Comparison of ENCODE assay signal across 8 cellular contexts in genomic region chr7:102287465-102288146, GRCh38. TPM values are rescaled to one million over a fixed set of nuclear protein-coding genes. Genes with fewer than 3 reads are reported as not detected.
DNase-seq lines count a peak whose midpoint lies in the region; ATAC-seq and TF ChIP-seq lines count a peak whose summit lies in the region.

No MANE protein-coding gene starts in this region.

- peak overlapping the region; percentile 97 for H3K4me2 ChIP-seq in MM.1S (ENCODE audit: low read depth, low read length)

- H3K4me3 ChIP-seq in MM.1S (ENCODE audit: low read length) (peak overlapping the region; percentile 93), right atrium auricular region (peak overlapping the region; percentile 67 to 77), rectal smooth muscle tissue (ENCODE audit: low read length) (peak overlapping the region; percentile 81)

- H3K36me3 Mint-ChIP-seq in activated CD8-positive, alpha-beta memory T cell treated with anti-CD3 and anti-CD28 coated beads, Interleukin-2, amount 10 ng/mL, durations not matched to agents 7 days and 5 days: no peaks in the 10 kb centered on the region
- no peaks in the 10 kb centered on the region for H3K36me3 Mint-ChIP-seq in activated naive CD4-positive, alpha-beta T cell treated with anti-CD3 and anti-CD28 coated beads, Interleukin-2, amount 10 ng/mL, durations not matched to agents 7 days and 5 days

- H3K36me3 ChIP-seq in MM.1S (replicated peaks; ENCODE audit: insufficient read depth, low read length): no peaks in the 10 kb centered on the region
- H3K36me3 ChIP-seq in right atrium auricular region: no peaks in the 10 kb centered on the region
- H3K36me3 ChIP-seq in rectal smooth muscle tissue (ENCODE audit: control insufficient read depth, insufficient read depth, low read length): no peaks in the 10 kb centered on the region

- H3K4me1 ChIP-seq in MM.1S (ENCODE audit: low read length) (peaks cover 43% of the 10 kb centered on the region), right atrium auricular region (peaks cover 0 to 37% of the 10 kb centered on the region in 2 donors), rectal smooth muscle tissue (ENCODE audit: control insufficient read depth, insufficient read depth, low read length) (peaks cover 2% of the 10 kb centered on the region)

- no peak overlapping the region for H3K27ac Mint-ChIP-seq in activated CD8-positive, alpha-beta memory T cell treated with anti-CD3 and anti-CD28 coated beads, Interleukin-2, amount 10 ng/mL, durations not matched to agents 7 days and 5 days
- no peak overlapping the region for H3K27ac Mint-ChIP-seq in activated naive CD4-positive, alpha-beta T cell treated with anti-CD3 and anti-CD28 coated beads, Interleukin-2, amount 10 ng/mL, durations not matched to agents 7 days and 5 days

- H3K27ac ChIP-seq in MM.1S (ENCODE audit: low read length) (peak overlapping the region; percentile 79), right atrium auricular region (peak overlapping the region in 1 of 2 donors; percentile 44), rectal smooth muscle tissue (ENCODE audit: low read depth, low read length) (no peak overlapping the region)

- peak overlapping the region; percentile 20; the same call in 1 of the 2 replicates for H2AFZ ChIP-seq in MM.1S (ENCODE audit: low read length)

- H3K79me2 ChIP-seq in MM.1S (ENCODE audit: low read length): peaks cover 58% of the 10 kb centered on the region

- peak overlapping the region; percentile 53 for H3K4me3 Mint-ChIP-seq in activated CD8-positive, alpha-beta memory T cell treated with anti-CD3 and anti-CD28 coated beads, Interleukin-2, amount 10 ng/mL, durations not matched to agents 7 days and 5 days
- H3K4me3 Mint-ChIP-seq in activated naive CD4-positive, alpha-beta T cell treated with anti-CD3 and anti-CD28 coated beads, Interleukin-2, amount 10 ng/mL, durations not matched to agents 7 days and 5 days: peak overlapping the region; percentile 69

- no peaks in the 10 kb centered on the region for H3K27me3 ChIP-seq in MM.1S (replicated peaks; ENCODE audit: insufficient read depth, low read length)
- no peaks in the 10 kb centered on the region for H3K27me3 ChIP-seq in right atrium auricular region
- no peaks in the 10 kb centered on the region for H3K27me3 ChIP-seq in rectal smooth muscle tissue (ENCODE audit: control insufficient read depth, insufficient read depth, low read length)

- peaks cover 37% of the 10 kb centered on the region for H3F3A ChIP-seq in MM.1S (ENCODE audit: insufficient read depth, low read length)

- H3K9me2 ChIP-seq in MM.1S (replicated peaks; ENCODE audit: insufficient read depth, low read length): no peaks in the 10 kb centered on the region

- no peak for DNase-seq in activated CD8-positive, alpha-beta memory T cell treated with anti-CD3 and anti-CD28 coated beads, Interleukin-2, amount 10 ng/mL, durations not matched to agents 7 days and 5 days
- no peak for DNase-seq in activated CD8-positive, alpha-beta memory T cell treated with anti-CD3 and anti-CD28 coated beads, Interleukin-2, amount 50 U/mL, for 4 hours
- DNase-seq in MM.1S (peak; percentile 57), right atrium auricular region (ENCODE audit: low spot score) (no peak), SKM-1 (lab: John Stamatoyannopoulos, UW; ENCODE audit: unreplicated experiment) (no peak)
- DNase-seq in activated naive CD4-positive, alpha-beta T cell treated with anti-CD3 and anti-CD28 coated beads, Interleukin-2, amount 10 ng/mL, durations not matched to agents 7 days and 5 days: peak; percentile 38

- H3K9me3 ChIP-seq in MM.1S (replicated peaks; ENCODE audit: insufficient read depth, low read length): no peaks in the 10 kb centered on the region
- H3K9me3 ChIP-seq in right atrium auricular region: no peaks in the 10 kb centered on the region

- H4K20me1 ChIP-seq in MM.1S (ENCODE audit: insufficient read depth, low read length): no peaks in the 10 kb centered on the region

- peak; percentile 16 for ATAC-seq in activated CD8-positive, alpha-beta memory T cell treated with anti-CD3 and anti-CD28 coated beads, Interleukin-2, amount 10 ng/mL, durations not matched to agents 7 days and 5 days
- ATAC-seq in GM21367 (IDR thresholded peaks at IDR 0.05; ENCODE audit: unreplicated experiment): no peak

- no peak for TF ChIP-seq CTCF in MM.1S (IDR thresholded peaks at IDR 0.05; ENCODE audit: low read length)
- TF ChIP-seq CTCF in right atrium auricular region (IDR thresholded peaks at IDR 0.05): no peak

- peaks cover 31% of the 10 kb centered on the region for H3K4me1 Mint-ChIP-seq in activated CD8-positive, alpha-beta memory T cell treated with anti-CD3 and anti-CD28 coated beads, Interleukin-2, amount 10 ng/mL, durations not matched to agents 7 days and 5 days
- H3K4me1 Mint-ChIP-seq in activated naive CD4-positive, alpha-beta T cell treated with anti-CD3 and anti-CD28 coated beads, Interleukin-2, amount 10 ng/mL, durations not matched to agents 7 days and 5 days: peaks cover 27% of the 10 kb centered on the region

- H3K9ac ChIP-seq in MM.1S (ENCODE audit: low read length) (peak overlapping the region; percentile 69), rectal smooth muscle tissue (ENCODE audit: low read length) (peak overlapping the region; percentile 1)

- CTCF ChIA-PET in activated CD8-positive, alpha-beta memory T cell treated with anti-CD3 and anti-CD28 coated beads, Interleukin-2, amount 10 ng/mL, durations not matched to agents 7 days and 5 days (lab: Charles Lee): interaction anchor here (0.7 to 1.4 kb wide), 8 partner anchors 8 to 683 kb away, joined by 3 to 6 read pairs (median 4); no protein-coding TSS in a partner anchor
- CTCF ChIA-PET in activated naive CD4-positive, alpha-beta T cell treated with anti-CD3 and anti-CD28 coated beads, Interleukin-2, amount 10 ng/mL, durations not matched to agents 7 days and 5 days (lab: Charles Lee): interaction anchor here (0.9 kb wide), 1 partner anchor 104 kb away, joined by 3 read pairs; no protein-coding TSS in a partner anchor

- no peaks in the 10 kb centered on the region for H3K9me3 Mint-ChIP-seq in activated CD8-positive, alpha-beta memory T cell treated with anti-CD3 and anti-CD28 coated beads, Interleukin-2, amount 10 ng/mL, durations not matched to agents 7 days and 5 days (ENCODE audit: low read depth)
- no peaks in the 10 kb centered on the region for H3K9me3 Mint-ChIP-seq in activated naive CD4-positive, alpha-beta T cell treated with anti-CD3 and anti-CD28 coated beads, Interleukin-2, amount 10 ng/mL, durations not matched to agents 7 days and 5 days

- peaks cover 29% of the 10 kb centered on the region for H3K27me3 Mint-ChIP-seq in activated CD8-positive, alpha-beta memory T cell treated with anti-CD3 and anti-CD28 coated beads, Interleukin-2, amount 10 ng/mL, durations not matched to agents 7 days and 5 days
- peaks cover 86% of the 10 kb centered on the region for H3K27me3 Mint-ChIP-seq in activated naive CD4-positive, alpha-beta T cell treated with anti-CD3 and anti-CD28 coated beads, Interleukin-2, amount 10 ng/mL, durations not matched to agents 7 days and 5 days

RNA-seq across cellular contexts. Expression of gene SH2B2, which starts 0.9 kb away (rescaled TPM):
- total RNA-seq in activated CD8-positive, alpha-beta memory T cell treated with anti-CD3 and anti-CD28 coated beads, Interleukin-2, amount 10 ng/mL, durations not matched to agents 7 days and 5 days: 1 to 10 TPM; 1.3 TPM
- total RNA-seq in right atrium auricular region: 1 to 10 TPM; 1.3 to 2.6 TPM

Comparison
In these comparisons a context has a peak if more than half of its experiments do, and no peak if none do; other contexts are left out.
1. DNase-seq: peak in MM.1S (single experiment) and activated naive CD4-positive, alpha-beta T cell treated with anti-CD3 and anti-CD28 coated beads, Interleukin-2, amount 10 ng/mL, durations not matched to agents 7 days and 5 days (single experiment); none in activated CD8-positive, alpha-beta memory T cell treated with anti-CD3 and anti-CD28 coated beads, Interleukin-2, amount 10 ng/mL, durations not matched to agents 7 days and 5 days (single experiment), activated CD8-positive, alpha-beta memory T cell treated with anti-CD3 and anti-CD28 coated beads, Interleukin-2, amount 50 U/mL, for 4 hours (single experiment), right atrium auricular region (single experiment) and SKM-1 (single experiment).
2. Peak in every context shown above with its lines, with median percentiles within 50 percentile points of each other: H3K4me3 ChIP-seq.